ENCODE assay signal across 27 cellular contexts in the genomic region with DNA sequence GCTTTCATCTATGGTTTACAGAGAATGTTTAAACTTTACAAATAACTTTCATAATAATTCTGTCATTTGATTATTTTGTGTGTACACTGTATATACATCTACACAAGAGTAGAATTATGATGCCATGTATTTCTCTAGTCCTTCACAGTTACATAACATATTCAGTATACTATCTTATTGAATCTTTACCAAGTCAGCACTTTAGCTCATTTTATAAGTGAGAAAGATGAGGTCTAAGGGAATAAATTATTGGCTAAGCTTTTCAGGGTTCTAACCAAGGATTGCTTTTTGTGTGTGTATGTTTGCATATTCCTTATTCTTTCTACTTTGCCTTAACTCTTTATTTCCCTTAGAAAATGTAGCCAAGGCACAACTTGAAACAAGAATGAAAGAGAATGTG.
"Had no signal": no experiment of that assay in that cellular context is flagged by ENCODE, and none has a peak within 500 bp of the region (broad histone marks: within the 10 kb centered on the region; RNA-seq: fewer than 3 reads in every experiment).

No MANE protein-coding gene starts in this region.

- ATAC-seq: effector memory CD8-positive, alpha-beta T cell; esophagus mucosa; foreskin keratinocyte; gastroesophageal sphincter; heart left ventricle; heart right ventricle had no signal

- H3K27ac ChIP-seq: colonic mucosa, coronary artery, dorsolateral prefrontal cortex, epithelial cell of prostate, esophagus muscularis mucosa, esophagus squamous epithelium, foreskin keratinocyte, gastroesophageal sphincter, heart left ventricle, heart right ventricle had no signal

- H3K36me3 ChIP-seq: colonic mucosa, esophagus muscularis mucosa, esophagus squamous epithelium, gastroesophageal sphincter, heart left ventricle, heart right ventricle had no signal

- H3K27me3 ChIP-seq: colonic mucosa, dorsolateral prefrontal cortex, esophagus muscularis mucosa, esophagus squamous epithelium, foreskin keratinocyte, gastroesophageal sphincter, heart left ventricle, heart right ventricle had no signal

- DNase-seq: colonic mucosa; cortex of kidney; dermis blood vessel endothelial cell; dorsolateral prefrontal cortex; effector CD4-positive, alpha-beta T cell; effector CD8-positive, alpha-beta T cell; effector memory CD4-positive, alpha-beta T cell; effector memory CD8-positive, alpha-beta T cell; endodermal cell; erythroblast; esophagus squamous epithelium; foreskin fibroblast; foreskin keratinocyte; foreskin melanocyte; glutamatergic neuron; head of caudate nucleus; heart left ventricle; heart right ventricle had no signal

- H3K4me3 ChIP-seq: colonic mucosa, coronary artery, dorsolateral prefrontal cortex, esophagus muscularis mucosa, esophagus squamous epithelium, gastroesophageal sphincter, heart left ventricle, heart right ventricle had no signal

- FAIRE-seq: colon, endometrium, endothelial cell of umbilical vein, frontal cortex had no signal

- H3K9me3 ChIP-seq: colonic mucosa, esophagus muscularis mucosa, esophagus squamous epithelium, gastroesophageal sphincter had no signal

- H3K4me1 ChIP-seq: colonic mucosa, esophagus muscularis mucosa, esophagus squamous epithelium, foreskin keratinocyte, gastroesophageal sphincter, heart left ventricle, heart right ventricle had no signal
